8 cellular contexts compared by ENCODE assay signal in genomic region chr5:151612689-151613427, GRCh38. TPM values are rescaled to one million over a fixed set of nuclear protein-coding genes. Genes with fewer than 3 reads are reported as not detected.
DNase-seq lines count a peak whose midpoint lies in the region; ATAC-seq, FAIRE-seq and TF ChIP-seq lines count a peak whose summit lies in the region.

No MANE protein-coding gene starts in this region.

- intact Hi-C loops in sciatic nerve (cut with DNase I), result no loop called here

- CTCF ChIA-PET in RWPE1 (lab: Yijun Ruan, JAX), result interaction anchor here (0.6 to 1.4 kb wide), 2 partner anchors 19 to 39 kb away, joined by 3 to 5 read pairs; no protein-coding TSS in a partner anchor

- POLR2A ChIA-PET in RWPE1 (lab: Yijun Ruan, JAX; ENCODE audit: low non-redundant PET), result interaction anchor here (0.8 to 1.7 kb wide), 5 partner anchors 22 to 42 kb away, joined by 3 to 7 read pairs (median 6); partner anchors contain the start of gene FAT2

- TF ChIP-seq CTCF in RWPE1 (conservative IDR thresholded peaks at IDR 0.05; ENCODE audit: low read depth), result no peak

- ATAC-seq in HG02571 (IDR thresholded peaks at IDR 0.05; ENCODE audit: unreplicated experiment) (peak; percentile 61), sciatic nerve (no peak)

- peak overlapping the region; percentile 98 for H3K27ac ChIP-seq in RWPE1
- H3K27ac ChIP-seq in epithelial cell of prostate, result peak overlapping the region; percentile 87

- DNase-seq in GM12891 (ENCODE audit: insufficient read length, low spot score) (peak; percentile 40), RWPE1 (ENCODE audit: low spot score) (peak; percentile 97), epithelial cell of prostate (ENCODE audit: low read depth, low spot score) (peak; percentile 99), NCI-H345 (lab: John Stamatoyannopoulos, UW) (no peak), sciatic nerve (ENCODE audit: low spot score) (no peak), NOMO-1 treated with DMSO at 0.1 percent for 48 hours (lab: John Stamatoyannopoulos, UW; ENCODE audit: unreplicated experiment) (no peak)
- DNase-seq in stimulated activated naive CD4-positive, alpha-beta T cell (lab: John Stamatoyannopoulos, UW), result peak; percentile 7 to 75 (median 41)

- peak; percentile 100 for FAIRE-seq in GM12891 (lab: Jason Lieb, UNC)

- no peak for TF ChIP-seq POLR2A in GM12891 (IDR thresholded peaks at IDR 0.05; ENCODE audit: low read depth, low read length)

TF ChIP-seq in GM12891, 5 proteins besides CTCF, POLR2A, EP300 and RAD21:
- TF ChIP-seq TAF1 (IDR thresholded peaks at IDR 0.05; ENCODE audit: low read depth, low read length), result no peak
- no peak for TF ChIP-seq POLR2AphosphoS5 (IDR thresholded peaks at IDR 0.05; ENCODE audit: low read depth, low read length)
- TF ChIP-seq SPI1 (IDR thresholded peaks at IDR 0.05; ENCODE audit: low read depth, low read length), result no peak
- TF ChIP-seq PAX5 (IDR thresholded peaks at IDR 0.05; ENCODE audit: insufficient read depth, low read length, severe bottlenecking), result no peak
- TF ChIP-seq POU2F2 (IDR thresholded peaks at IDR 0.05; ENCODE audit: low read depth, low read length), result no peak

RNA-seq across cellular contexts. Expression of gene FAT2, which starts 21.7 kb away (rescaled TPM):
- 0.10 TPM for polyA plus RNA-seq in GM12891 (2012; ENCODE audit: low read depth, missing spikeins)
- total RNA-seq in sciatic nerve, result 0.40 TPM

Comparison
In these comparisons a context has a peak if more than half of its experiments do, and no peak if none do; other contexts are left out.
1. DNase-seq: peak in GM12891 (single experiment), RWPE1 (single experiment), epithelial cell of prostate (single experiment) and stimulated activated naive CD4-positive, alpha-beta T cell (6 of 6); none in NCI-H345 (single experiment), sciatic nerve (single experiment) and NOMO-1 treated with DMSO at 0.1 percent for 48 hours (single experiment).